Comparison of ENCODE assay signal across 1 cellular context in genomic region chr5:34657550-34657921, GRCh38.
TF ChIP-seq lines count a peak whose summit lies in the region.

No MANE protein-coding gene starts in this region.

TF ChIP-seq in HepG2, 621 proteins besides CTCF, POLR2A, EP300 and RAD21 (continues in another document):
- TF ChIP-seq ATF6 (CRISPR knock-in tag; conservative IDR thresholded peaks at IDR 0.05): no peak
- 0 out of 2 replicates have a peak, but pooled peaks have one; percentile 32 for TF ChIP-seq MAX (IDR thresholded peaks at IDR 0.05)
- no peak for TF ChIP-seq ZNF598 (CRISPR knock-in tag; IDR thresholded peaks at IDR 0.05; ENCODE audit: borderline replicate concordance)
- no peak for TF ChIP-seq ZUFSP (CRISPR knock-in tag; IDR thresholded peaks at IDR 0.05; ENCODE audit: borderline replicate concordance)
- TF ChIP-seq ZNF263 (CRISPR knock-in tag; IDR thresholded peaks at IDR 0.05): no peak
- TF ChIP-seq TEAD3 (CRISPR knock-in tag; optimal IDR thresholded peaks at IDR 0.05; ENCODE audit: borderline replicate concordance): peak; percentile 37
- TF ChIP-seq ZNF264 (CRISPR knock-in tag; IDR thresholded peaks at IDR 0.05): no peak
- TF ChIP-seq RBM39 (IDR thresholded peaks at IDR 0.05; ENCODE audit: low read depth, low read length, poor library complexity, severe bottlenecking): no peak
- no peak for TF ChIP-seq SNAPC4 (CRISPR knock-in tag; IDR thresholded peaks at IDR 0.05)
- no peak for TF ChIP-seq ZMAT5 (CRISPR knock-in tag; IDR thresholded peaks at IDR 0.05; ENCODE audit: borderline replicate concordance, low read depth)
- no peak for TF ChIP-seq RFX5 (IDR thresholded peaks at IDR 0.05; ENCODE audit: low read depth, low read length)
- TF ChIP-seq TFAP4 (IDR thresholded peaks at IDR 0.05; ENCODE audit: borderline replicate concordance, low read depth): no peak
- no peak for TF ChIP-seq CAMTA2 (CRISPR knock-in tag; IDR thresholded peaks at IDR 0.05; ENCODE audit: borderline replicate concordance)
- no peak for TF ChIP-seq ZNF790 (CRISPR knock-in tag; IDR thresholded peaks at IDR 0.05; ENCODE audit: borderline replicate concordance)
- peak; percentile 23; the same call in 1 of the 2 replicates for TF ChIP-seq SAP130 (CRISPR knock-in tag; IDR thresholded peaks at IDR 0.05; ENCODE audit: low read depth)
- no peak for TF ChIP-seq HES4 (CRISPR knock-in tag; IDR thresholded peaks at IDR 0.05; ENCODE audit: borderline replicate concordance)
- no peak for TF ChIP-seq ZEB1 (IDR thresholded peaks at IDR 0.05; ENCODE audit: insufficient replicate concordance, low read depth)
- TF ChIP-seq ZBTB10 (CRISPR knock-in tag; IDR thresholded peaks at IDR 0.05; ENCODE audit: borderline replicate concordance): no peak
- TF ChIP-seq RAD51 (IDR thresholded peaks at IDR 0.05; ENCODE audit: borderline replicate concordance): no peak
- TF ChIP-seq TARDBP (CRISPR knock-in tag; IDR thresholded peaks at IDR 0.05): no peak
- no peak for TF ChIP-seq TBP (CRISPR knock-in tag; IDR thresholded peaks at IDR 0.05)
- no peak for TF ChIP-seq ZHX2 (IDR thresholded peaks at IDR 0.05; ENCODE audit: low read depth)
- 0 out of 2 replicates have a peak, but pooled peaks have one; percentile 27 for TF ChIP-seq ZHX2 (CRISPR knock-in tag; IDR thresholded peaks at IDR 0.05; ENCODE audit: borderline replicate concordance)
- no peak for TF ChIP-seq ZNF614 (CRISPR knock-in tag; IDR thresholded peaks at IDR 0.05; ENCODE audit: borderline replicate concordance)
- TF ChIP-seq SPEN (CRISPR knock-in tag; IDR thresholded peaks at IDR 0.05; ENCODE audit: low read depth): 0 out of 2 replicates have a peak, but pooled peaks have one; percentile 21
- TF ChIP-seq ZBTB1 (CRISPR knock-in tag; IDR thresholded peaks at IDR 0.05; ENCODE audit: borderline replicate concordance): no peak
- no peak for TF ChIP-seq ETV6 (CRISPR knock-in tag; conservative IDR thresholded peaks at IDR 0.05)
- no peak for TF ChIP-seq ZNF629 (CRISPR knock-in tag; conservative IDR thresholded peaks at IDR 0.05)
- peak in 1 of 2 experiments; percentile 52; a peak in 3 of 4 replicates for TF ChIP-seq REST (IDR thresholded peaks at IDR 0.05; ENCODE audit: borderline replicate concordance in 1 of 2, low read depth in 1 of 2, low read length in 2 of 2)
- no peak for TF ChIP-seq E2F1 (CRISPR knock-in tag; IDR thresholded peaks at IDR 0.05)
